Comparison of ENCODE assay signal across 22 cellular contexts in genomic region chr14:102671410-102671809, GRCh38.
DNase-seq lines count a peak whose midpoint lies in the region; ATAC-seq and TF ChIP-seq lines count a peak whose summit lies in the region.
"Had no signal": no experiment of that assay in that cellular context is flagged by ENCODE, and none has a peak within 500 bp of the region (broad histone marks: within the 10 kb centered on the region; RNA-seq: fewer than 3 reads in every experiment).

No MANE protein-coding gene starts in this region.

- POLR2A ChIA-PET in WTC11 (lab: Charles Lee), result no interaction called here

- CTCF ChIA-PET in WTC11 (lab: Charles Lee), result no interaction called here

- H3K27me3 Mint-ChIP-seq in WTC11 (ENCODE audit: low read depth), result peaks cover 3% of the 10 kb centered on the region; the same call in 1 of the 2 replicates
- H3K27me3 Mint-ChIP-seq: CD4-positive, CD25-positive, alpha-beta regulatory T cell; CD8-positive, alpha-beta memory T cell; IgD-negative memory B cell had no signal

- H3K9me3 ChIP-seq in neutrophil, result no peaks in the 10 kb centered on the region
- H3K9me3 ChIP-seq: BE2C had no signal

- H3K4me1 Mint-ChIP-seq in WTC11, result peaks cover 25% of the 10 kb centered on the region

- no peaks in the 10 kb centered on the region for H3K27me3 ChIP-seq in neutrophil
- H3K27me3 ChIP-seq: BE2C had no signal

- ATAC-seq in GM18511 (IDR thresholded peaks at IDR 0.05; ENCODE audit: unreplicated experiment) (peak; percentile 8), GM19438 (IDR thresholded peaks at IDR 0.05; ENCODE audit: low read depth, unreplicated experiment) (peak; percentile 14), WTC11 (no peak), GM21528 (IDR thresholded peaks at IDR 0.05; ENCODE audit: low FRiP score, unreplicated experiment) (no peak)
- ATAC-seq: GM23338 had no signal

- TF ChIP-seq CTCF in WTC11 (IDR thresholded peaks at IDR 0.05) (no peak), neutrophil (IDR thresholded peaks at IDR 0.05) (no peak)

- H3K27ac ChIP-seq in neutrophil, result peak overlapping the region; percentile 60

- H3K4me1 ChIP-seq in neutrophil (ENCODE audit: control insufficient read depth in 1 of 2, insufficient read depth in 1 of 2, low read depth in 1 of 2, low read length in 1 of 2), result peaks cover 44 to 59% of the 10 kb centered on the region in 2 experiments

- peaks cover 3% of the 10 kb centered on the region for H3K36me3 ChIP-seq in neutrophil

- no peak overlapping the region for H3K4me3 ChIP-seq in neutrophil (ENCODE audit: low read depth in 1 of 2, low read length in 1 of 2)
- H3K4me3 ChIP-seq: GM23338 had no signal

- no peak for DNase-seq in WTC11 (ENCODE audit: low spot score)
- no peak for DNase-seq in activated CD8-positive, alpha-beta memory T cell treated with anti-CD3 and anti-CD28 coated beads, Interleukin-2, amount 50 U/mL, for 48 hours
- DNase-seq in NCI-H446 treated with DMSO at 0.1 percent for 48 hours (lab: John Stamatoyannopoulos, UW), result no peak
- DNase-seq: ACHN; BE2C; C1 segment of cervical spinal cord; CD4-positive, CD25-positive, alpha-beta regulatory T cell; CD8-positive, alpha-beta memory T cell; COR-L47; DMS 273 treated with DMSO at 0.1 percent for 48 hours; DMS53; DND-41; EL; HCEC 1CT; HFFc6; KG1 had no signal

- H3K4me3 Mint-ChIP-seq in WTC11, result no peak overlapping the region
- H3K4me3 Mint-ChIP-seq: CD4-positive, CD25-positive, alpha-beta regulatory T cell; CD8-positive, alpha-beta memory T cell; GM23338; HFFc6 had no signal

- peaks cover 23% of the 10 kb centered on the region for H3K36me3 Mint-ChIP-seq in WTC11

- peaks cover 26% of the 10 kb centered on the region for H3K9me3 Mint-ChIP-seq in WTC11
- H3K9me3 Mint-ChIP-seq: HFFc6 had no signal

- H3K27ac Mint-ChIP-seq in WTC11, result no peak overlapping the region
- H3K27ac Mint-ChIP-seq: CD4-positive, CD25-positive, alpha-beta regulatory T cell; CD8-positive, alpha-beta memory T cell; GM23338; HFFc6 had no signal

TF ChIP-seq in WTC11, 78 proteins besides CTCF, POLR2A, EP300 and RAD21:
- TF ChIP-seq E2F1 (CRISPR knock-in tag; IDR thresholded peaks at IDR 0.05), result no peak
- TF ChIP-seq ZNF121 (CRISPR knock-in tag; IDR thresholded peaks at IDR 0.05), result peak; percentile 33; the same call in 1 of the 2 replicates
- no peak for TF ChIP-seq EMX1 (CRISPR knock-in tag; IDR thresholded peaks at IDR 0.05)
- no peak for TF ChIP-seq FOXK1 (CRISPR knock-in tag; IDR thresholded peaks at IDR 0.05)
- TF ChIP-seq ZNF263 (CRISPR knock-in tag; IDR thresholded peaks at IDR 0.05; ENCODE audit: low read depth), result no peak

Comparison
In these comparisons a context has a peak if more than half of its experiments do, and no peak if none do; other contexts are left out.
1. ATAC-seq: peak in GM18511 (single experiment) and GM19438 (single experiment); none in WTC11 (single experiment) and GM21528 (single experiment).